1 cellular context compared by ENCODE assay signal in genomic region chr12:49741882-49742620, GRCh38.
TF ChIP-seq lines count a peak whose summit lies in the region.

No MANE protein-coding gene starts in this region.

TF ChIP-seq in GM12878, 131 proteins besides CTCF, POLR2A, EP300 and RAD21 (continued from another document and continues in another):
- 0 out of 2 replicates have a peak, but pooled peaks have one; percentile 2 for TF ChIP-seq ZBTB4 (CRISPR knock-in tag; IDR thresholded peaks at IDR 0.05)
- TF ChIP-seq CREM (IDR thresholded peaks at IDR 0.05; ENCODE audit: low read depth), result peak; percentile 62; the same call in 1 of the 2 replicates
- no peak for TF ChIP-seq CHD1 (IDR thresholded peaks at IDR 0.05; ENCODE audit: low read depth, low read length)
- TF ChIP-seq MYC (IDR thresholded peaks at IDR 0.05; ENCODE audit: insufficient read depth, insufficient read length, insufficient replicate concordance, low read length, severe bottlenecking), result no peak
- TF ChIP-seq, protein P1, sequence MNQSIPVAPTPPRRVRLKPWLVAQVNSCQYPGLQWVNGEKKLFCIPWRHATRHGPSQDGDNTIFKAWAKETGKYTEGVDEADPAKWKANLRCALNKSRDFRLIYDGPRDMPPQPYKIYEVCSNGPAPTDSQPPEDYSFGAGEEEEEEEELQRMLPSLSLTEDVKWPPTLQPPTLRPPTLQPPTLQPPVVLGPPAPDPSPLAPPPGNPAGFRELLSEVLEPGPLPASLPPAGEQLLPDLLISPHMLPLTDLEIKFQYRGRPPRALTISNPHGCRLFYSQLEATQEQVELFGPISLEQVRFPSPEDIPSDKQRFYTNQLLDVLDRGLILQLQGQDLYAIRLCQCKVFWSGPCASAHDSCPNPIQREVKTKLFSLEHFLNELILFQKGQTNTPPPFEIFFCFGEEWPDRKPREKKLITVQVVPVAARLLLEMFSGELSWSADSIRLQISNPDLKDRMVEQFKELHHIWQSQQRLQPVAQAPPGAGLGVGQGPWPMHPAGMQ (IDR thresholded peaks at IDR 0.05; ENCODE audit: borderline replicate concordance), result no peak
- no peak for TF ChIP-seq CEBPB (IDR thresholded peaks at IDR 0.05; ENCODE audit: borderline replicate concordance in 1 of 2, low read depth in 2 of 2, low read length in 2 of 2)
- TF ChIP-seq CBFB (IDR thresholded peaks at IDR 0.05; ENCODE audit: low read depth), result no peak
- TF ChIP-seq, protein P2, sequence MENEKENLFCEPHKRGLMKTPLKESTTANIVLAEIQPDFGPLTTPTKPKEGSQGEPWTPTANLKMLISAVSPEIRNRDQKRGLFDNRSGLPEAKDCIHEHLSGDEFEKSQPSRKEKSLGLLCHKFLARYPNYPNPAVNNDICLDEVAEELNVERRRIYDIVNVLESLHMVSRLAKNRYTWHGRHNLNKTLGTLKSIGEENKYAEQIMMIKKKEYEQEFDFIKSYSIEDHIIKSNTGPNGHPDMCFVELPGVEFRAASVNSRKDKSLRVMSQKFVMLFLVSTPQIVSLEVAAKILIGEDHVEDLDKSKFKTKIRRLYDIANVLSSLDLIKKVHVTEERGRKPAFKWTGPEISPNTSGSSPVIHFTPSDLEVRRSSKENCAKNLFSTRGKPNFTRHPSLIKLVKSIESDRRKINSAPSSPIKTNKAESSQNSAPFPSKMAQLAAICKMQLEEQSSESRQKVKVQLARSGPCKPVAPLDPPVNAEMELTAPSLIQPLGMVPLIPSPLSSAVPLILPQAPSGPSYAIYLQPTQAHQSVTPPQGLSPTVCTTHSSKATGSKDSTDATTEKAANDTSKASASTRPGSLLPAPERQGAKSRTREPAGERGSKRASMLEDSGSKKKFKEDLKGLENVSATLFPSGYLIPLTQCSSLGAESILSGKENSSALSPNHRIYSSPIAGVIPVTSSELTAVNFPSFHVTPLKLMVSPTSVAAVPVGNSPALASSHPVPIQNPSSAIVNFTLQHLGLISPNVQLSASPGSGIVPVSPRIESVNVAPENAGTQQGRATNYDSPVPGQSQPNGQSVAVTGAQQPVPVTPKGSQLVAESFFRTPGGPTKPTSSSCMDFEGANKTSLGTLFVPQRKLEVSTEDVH (IDR thresholded peaks at IDR 0.05; ENCODE audit: low read depth, partially characterized antibody), result no peak
- TF ChIP-seq, protein P3, sequence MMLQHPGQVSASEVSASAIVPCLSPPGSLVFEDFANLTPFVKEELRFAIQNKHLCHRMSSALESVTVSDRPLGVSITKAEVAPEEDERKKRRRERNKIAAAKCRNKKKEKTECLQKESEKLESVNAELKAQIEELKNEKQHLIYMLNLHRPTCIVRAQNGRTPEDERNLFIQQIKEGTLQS (IDR thresholded peaks at IDR 0.05; ENCODE audit: borderline replicate concordance, extremely low read depth, low read depth, low read length), result no peak
- no peak for TF ChIP-seq NR2C2 (IDR thresholded peaks at IDR 0.05; ENCODE audit: borderline replicate concordance, control insufficient read depth, insufficient read length, low read depth)
- no peak for TF ChIP-seq MLLT1 (IDR thresholded peaks at IDR 0.05)
- no peak for TF ChIP-seq ZNF207 (IDR thresholded peaks at IDR 0.05; ENCODE audit: borderline replicate concordance)
- TF ChIP-seq SUPT20H (IDR thresholded peaks at IDR 0.05; ENCODE audit: borderline replicate concordance, control insufficient read depth, low read depth, low read length), result no peak
- no peak for TF ChIP-seq SMAD5 (IDR thresholded peaks at IDR 0.05; ENCODE audit: low read depth)
- peak; percentile 75 for TF ChIP-seq MXI1 (IDR thresholded peaks at IDR 0.05; ENCODE audit: low read depth, low read length)
- TF ChIP-seq RCOR1 (conservative IDR thresholded peaks at IDR 0.05; ENCODE audit: low read depth, low read length), result no peak
- no peak for TF ChIP-seq STAT3 (IDR thresholded peaks at IDR 0.05; ENCODE audit: low read depth, low read length)
- TF ChIP-seq JUNB (IDR thresholded peaks at IDR 0.05), result no peak; the same call in 1 of the 2 replicates
- no peak for TF ChIP-seq E2F4 (IDR thresholded peaks at IDR 0.05; ENCODE audit: low read depth, low read length)
- TF ChIP-seq TAF1 (IDR thresholded peaks at IDR 0.05; ENCODE audit: borderline replicate concordance, low read depth, low read length), result no peak
- TF ChIP-seq TCF12 (IDR thresholded peaks at IDR 0.05; ENCODE audit: low read depth, low read length), result no peak
- TF ChIP-seq IKZF2 (IDR thresholded peaks at IDR 0.05), result no peak
- no peak; the same call in 1 of the 2 replicates for TF ChIP-seq PKNOX1 (IDR thresholded peaks at IDR 0.05)
- TF ChIP-seq TBL1XR1 (IDR thresholded peaks at IDR 0.05; ENCODE audit: low read depth, low read length), result no peak
- TF ChIP-seq, protein P4, sequence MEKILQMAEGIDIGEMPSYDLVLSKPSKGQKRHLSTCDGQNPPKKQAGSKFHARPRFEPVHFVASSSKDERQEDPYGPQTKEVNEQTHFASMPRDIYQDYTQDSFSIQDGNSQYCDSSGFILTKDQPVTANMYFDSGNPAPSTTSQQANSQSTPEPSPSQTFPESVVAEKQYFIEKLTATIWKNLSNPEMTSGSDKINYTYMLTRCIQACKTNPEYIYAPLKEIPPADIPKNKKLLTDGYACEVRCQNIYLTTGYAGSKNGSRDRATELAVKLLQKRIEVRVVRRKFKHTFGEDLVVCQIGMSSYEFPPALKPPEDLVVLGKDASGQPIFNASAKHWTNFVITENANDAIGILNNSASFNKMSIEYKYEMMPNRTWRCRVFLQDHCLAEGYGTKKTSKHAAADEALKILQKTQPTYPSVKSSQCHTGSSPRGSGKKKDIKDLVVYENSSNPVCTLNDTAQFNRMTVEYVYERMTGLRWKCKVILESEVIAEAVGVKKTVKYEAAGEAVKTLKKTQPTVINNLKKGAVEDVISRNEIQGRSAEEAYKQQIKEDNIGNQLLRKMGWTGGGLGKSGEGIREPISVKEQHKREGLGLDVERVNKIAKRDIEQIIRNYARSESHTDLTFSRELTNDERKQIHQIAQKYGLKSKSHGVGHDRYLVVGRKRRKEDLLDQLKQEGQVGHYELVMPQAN (conservative IDR thresholded peaks at IDR 0.05), result no peak; the same call in 1 of the 2 replicates
- TF ChIP-seq, protein P5, sequence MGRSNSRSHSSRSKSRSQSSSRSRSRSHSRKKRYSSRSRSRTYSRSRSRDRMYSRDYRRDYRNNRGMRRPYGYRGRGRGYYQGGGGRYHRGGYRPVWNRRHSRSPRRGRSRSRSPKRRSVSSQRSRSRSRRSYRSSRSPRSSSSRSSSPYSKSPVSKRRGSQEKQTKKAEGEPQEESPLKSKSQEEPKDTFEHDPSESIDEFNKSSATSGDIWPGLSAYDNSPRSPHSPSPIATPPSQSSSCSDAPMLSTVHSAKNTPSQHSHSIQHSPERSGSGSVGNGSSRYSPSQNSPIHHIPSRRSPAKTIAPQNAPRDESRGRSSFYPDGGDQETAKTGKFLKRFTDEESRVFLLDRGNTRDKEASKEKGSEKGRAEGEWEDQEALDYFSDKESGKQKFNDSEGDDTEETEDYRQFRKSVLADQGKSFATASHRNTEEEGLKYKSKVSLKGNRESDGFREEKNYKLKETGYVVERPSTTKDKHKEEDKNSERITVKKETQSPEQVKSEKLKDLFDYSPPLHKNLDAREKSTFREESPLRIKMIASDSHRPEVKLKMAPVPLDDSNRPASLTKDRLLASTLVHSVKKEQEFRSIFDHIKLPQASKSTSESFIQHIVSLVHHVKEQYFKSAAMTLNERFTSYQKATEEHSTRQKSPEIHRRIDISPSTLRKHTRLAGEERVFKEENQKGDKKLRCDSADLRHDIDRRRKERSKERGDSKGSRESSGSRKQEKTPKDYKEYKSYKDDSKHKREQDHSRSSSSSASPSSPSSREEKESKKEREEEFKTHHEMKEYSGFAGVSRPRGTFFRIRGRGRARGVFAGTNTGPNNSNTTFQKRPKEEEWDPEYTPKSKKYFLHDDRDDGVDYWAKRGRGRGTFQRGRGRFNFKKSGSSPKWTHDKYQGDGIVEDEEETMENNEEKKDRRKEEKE (IDR thresholded peaks at IDR 0.05), result no peak
- TF ChIP-seq, protein P6, sequence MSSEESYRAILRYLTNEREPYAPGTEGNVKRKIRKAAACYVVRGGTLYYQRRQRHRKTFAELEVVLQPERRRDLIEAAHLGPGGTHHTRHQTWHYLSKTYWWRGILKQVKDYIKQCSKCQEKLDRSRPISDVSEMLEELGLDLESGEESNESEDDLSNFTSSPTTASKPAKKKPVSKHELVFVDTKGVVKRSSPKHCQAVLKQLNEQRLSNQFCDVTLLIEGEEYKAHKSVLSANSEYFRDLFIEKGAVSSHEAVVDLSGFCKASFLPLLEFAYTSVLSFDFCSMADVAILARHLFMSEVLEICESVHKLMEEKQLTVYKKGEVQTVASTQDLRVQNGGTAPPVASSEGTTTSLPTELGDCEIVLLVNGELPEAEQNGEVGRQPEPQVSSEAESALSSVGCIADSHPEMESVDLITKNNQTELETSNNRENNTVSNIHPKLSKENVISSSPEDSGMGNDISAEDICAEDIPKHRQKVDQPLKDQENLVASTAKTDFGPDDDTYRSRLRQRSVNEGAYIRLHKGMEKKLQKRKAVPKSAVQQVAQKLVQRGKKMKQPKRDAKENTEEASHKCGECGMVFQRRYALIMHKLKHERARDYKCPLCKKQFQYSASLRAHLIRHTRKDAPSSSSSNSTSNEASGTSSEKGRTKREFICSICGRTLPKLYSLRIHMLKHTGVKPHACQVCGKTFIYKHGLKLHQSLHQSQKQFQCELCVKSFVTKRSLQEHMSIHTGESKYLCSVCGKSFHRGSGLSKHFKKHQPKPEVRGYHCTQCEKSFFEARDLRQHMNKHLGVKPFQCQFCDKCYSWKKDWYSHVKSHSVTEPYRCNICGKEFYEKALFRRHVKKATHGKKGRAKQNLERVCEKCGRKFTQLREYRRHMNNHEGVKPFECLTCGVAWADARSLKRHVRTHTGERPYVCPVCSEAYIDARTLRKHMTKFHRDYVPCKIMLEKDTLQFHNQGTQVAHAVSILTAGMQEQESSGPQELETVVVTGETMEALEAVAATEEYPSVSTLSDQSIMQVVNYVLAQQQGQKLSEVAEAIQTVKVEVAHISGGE (CRISPR knock-in tag; IDR thresholded peaks at IDR 0.05), result no peak
- TF ChIP-seq ZNF384 (IDR thresholded peaks at IDR 0.05; ENCODE audit: borderline replicate concordance, low read depth, low read length), result no peak
- no peak for TF ChIP-seq FOXM1 (IDR thresholded peaks at IDR 0.05; ENCODE audit: low read depth, low read length)
- no peak for TF ChIP-seq ETV6 (conservative IDR thresholded peaks at IDR 0.05 in 1 of 2, IDR thresholded peaks at IDR 0.05 in 1 of 2; ENCODE audit: borderline replicate concordance in 1 of 2, low read depth in 1 of 2)
- TF ChIP-seq BCL3 (IDR thresholded peaks at IDR 0.05; ENCODE audit: borderline replicate concordance, insufficient read depth, low read depth, low read length, poor library complexity, severe bottlenecking), result no peak
- TF ChIP-seq HDAC6 (IDR thresholded peaks at IDR 0.05; ENCODE audit: unreplicated experiment), result no peak
- TF ChIP-seq RELA (IDR thresholded peaks at IDR 0.05; ENCODE audit: borderline replicate concordance, partially characterized antibody), result no peak
- TF ChIP-seq MEF2A (IDR thresholded peaks at IDR 0.05; ENCODE audit: insufficient read depth, low read depth, low read length), result no peak
- no peak for TF ChIP-seq NRF1 (conservative IDR thresholded peaks at IDR 0.05; ENCODE audit: low read depth, low read length)
